In the genomic region with DNA sequence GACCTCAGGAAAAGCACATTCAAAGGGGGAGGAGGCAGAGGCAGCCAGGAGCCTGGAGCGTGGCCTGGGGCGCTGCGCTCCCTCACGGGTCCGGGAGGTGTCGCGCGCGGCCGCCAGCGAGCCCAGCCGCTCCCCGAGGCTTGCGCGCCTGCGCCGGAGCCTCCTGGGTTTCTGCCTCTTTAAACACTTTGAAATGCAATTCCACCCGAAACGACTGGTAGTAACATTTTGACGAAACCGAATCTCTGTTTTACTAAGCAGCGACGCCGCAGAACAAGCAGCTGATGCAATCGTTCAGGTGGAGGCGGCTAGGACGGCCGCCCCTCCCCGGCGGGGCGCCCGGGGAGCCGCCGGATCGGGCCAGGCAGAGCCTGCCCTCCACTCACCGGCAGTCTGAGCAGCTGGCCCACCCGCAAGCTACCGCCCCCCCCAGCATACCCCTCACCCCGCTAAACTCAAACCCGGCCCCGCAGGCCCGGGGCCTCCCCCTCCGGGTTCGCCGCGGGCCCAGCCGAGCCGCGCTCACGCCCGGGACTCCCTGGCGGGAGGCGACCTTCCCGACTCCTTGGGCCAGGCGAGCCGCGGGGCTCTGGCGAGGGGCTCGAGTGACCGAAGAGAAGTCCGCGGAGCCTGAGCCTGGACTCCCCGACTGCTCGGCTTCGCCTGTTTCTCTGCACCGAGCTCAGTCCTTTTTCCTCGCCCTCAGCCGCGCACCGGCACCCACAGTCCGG, we compare ENCODE assay signal across 8 cellular contexts. TPM values are rescaled to one million over a fixed set of nuclear protein-coding genes. Genes with fewer than 3 reads are reported as not detected.
DNase-seq lines count a peak whose midpoint lies in the region; ATAC-seq, FAIRE-seq and TF ChIP-seq lines count a peak whose summit lies in the region.

No MANE protein-coding gene starts in this region.

- DNase-seq in GM12891 (ENCODE audit: insufficient read length, low spot score) = peak; percentile 69
- peak; percentile 59 for DNase-seq in NCI-H1105 treated with DMSO at 0.1 percent for 48 hours (lab: John Stamatoyannopoulos, UW)
- peak; percentile 78 for DNase-seq in activated CD4-positive, CD25-positive, alpha-beta regulatory T cell treated with anti-CD3 and anti-CD28 coated beads, Interleukin-2, amount 50 U/mL, for 72 hours
- DNase-seq in cerebellar cortex (ENCODE audit: low spot score) = peak; percentile 53
- peak; percentile 86 for DNase-seq in kidney tubule cell (ENCODE audit: low spot score)
- DNase-seq in stimulated activated CD4-positive, alpha-beta T cell treated with anti-CD3 and anti-CD28 coated beads, Interleukin-15, amount 100 ng/mL, for 1 hour (ENCODE audit: low read depth in 1 of 2, low spot score in 1 of 2) = peak; percentile 51 to 83
- no peak for DNase-seq in NCI-H524 treated with DMSO at 0.1 percent for 48 hours (lab: John Stamatoyannopoulos, UW)

- FAIRE-seq in GM12891 (lab: Jason Lieb, UNC) = peak; percentile 86

- peak; percentile 92 for ATAC-seq in HG02623 (IDR thresholded peaks at IDR 0.05; ENCODE audit: unreplicated experiment)

- TF ChIP-seq POLR2A in GM12891 (IDR thresholded peaks at IDR 0.05; ENCODE audit: low read depth, low read length) = no peak

TF ChIP-seq in GM12891, 5 proteins besides CTCF, POLR2A, EP300 and RAD21:
- TF ChIP-seq TAF1 (IDR thresholded peaks at IDR 0.05; ENCODE audit: low read depth, low read length) = no peak

RNA-seq across cellular contexts. Expression of gene MKX, which starts 3.3 kb away (rescaled TPM):
- not detected for polyA plus RNA-seq in GM12891 (2012; ENCODE audit: low read depth, missing spikeins)
